Comparison of ENCODE assay signal across 8 cellular contexts in the genomic region with DNA sequence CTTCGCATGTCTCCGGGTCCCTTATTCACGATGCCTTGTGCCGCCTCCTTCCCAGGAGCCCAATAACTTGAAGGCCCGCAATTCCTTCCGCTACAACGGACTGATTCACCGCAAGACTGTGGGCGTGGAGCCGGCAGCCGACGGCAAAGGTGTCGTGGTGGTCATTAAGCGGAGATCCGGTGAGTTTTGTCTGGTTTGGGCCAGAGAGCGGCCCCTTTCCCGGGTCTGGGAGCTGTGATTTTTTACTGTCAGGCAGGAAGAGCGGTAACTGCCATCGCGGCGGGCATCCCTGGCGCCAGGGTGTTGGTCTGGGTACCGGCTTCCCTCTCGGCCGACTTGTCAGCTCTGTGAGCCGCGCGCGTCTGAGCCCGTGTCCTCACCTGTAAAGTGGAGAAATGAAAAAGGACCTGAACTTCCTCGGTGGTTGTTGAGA. TPM values are rescaled to one million over a fixed set of nuclear protein-coding genes. Genes with fewer than 3 reads are reported as not detected.
DNase-seq lines count a peak whose midpoint lies in the region; ATAC-seq and TF ChIP-seq lines count a peak whose summit lies in the region.

No MANE protein-coding gene starts in this region.

- no peaks in the 10 kb centered on the region for H3K27me3 Mint-ChIP-seq in natural killer cell (ENCODE audit: low read depth in 2 of 2)

- no peaks in the 10 kb centered on the region for H3K9me3 Mint-ChIP-seq in natural killer cell

- intact Hi-C loops in natural killer cell (cut with micrococcal nuclease) = no loop called here

- POLR2A ChIA-PET in BJ (lab: Charles Lee) = no interaction called here

- H3K36me3 ChIP-seq in BJ (ENCODE audit: control insufficient read depth, insufficient read depth, low read length) (peaks cover 38% of the 10 kb centered on the region), MG63 (peaks cover 57% of the 10 kb centered on the region)

- peaks cover 52 to 78% of the 10 kb centered on the region in 2 donors for H3K4me1 Mint-ChIP-seq in natural killer cell

- DNase-seq in BJ (ENCODE audit: low read depth) (no peak), MG63 (no peak), coronary artery (ENCODE audit: low spot score) (no peak), natural killer cell (no peak), AG08396 (ENCODE audit: low spot score) (no peak)

- no peak for ATAC-seq in natural killer cell
- ATAC-seq in HG03342 (IDR thresholded peaks at IDR 0.05; ENCODE audit: unreplicated experiment) = no peak
- no peak for ATAC-seq in GM21360 (IDR thresholded peaks at IDR 0.05; ENCODE audit: unreplicated experiment)
- ATAC-seq in GM21529 (IDR thresholded peaks at IDR 0.05; ENCODE audit: unreplicated experiment) = no peak

- H3K4me3 ChIP-seq in BJ (ENCODE audit: low read depth, low read length) = peak overlapping the region; percentile 94
- peak overlapping the region; percentile 94 for H3K4me3 ChIP-seq in MG63
- peak overlapping the region; percentile 83 for H3K4me3 ChIP-seq in coronary artery

- CTCF ChIA-PET in BJ (lab: Yijun Ruan, JAX) = interaction anchor here (1.0 kb wide), 1 partner anchor 17 kb away, joined by 3 read pairs; no protein-coding TSS in a partner anchor

- TF ChIP-seq CTCF in BJ (IDR thresholded peaks at IDR 0.05; ENCODE audit: insufficient read depth, low read depth, low read length) (no peak), coronary artery (IDR thresholded peaks at IDR 0.05) (no peak), natural killer cell (IDR thresholded peaks at IDR 0.05) (no peak)

- H3K27ac Mint-ChIP-seq in natural killer cell = peak overlapping the region; percentile 94 to 100

- H3K27ac ChIP-seq in coronary artery = peak overlapping the region; percentile 79 to 97

- peak overlapping the region; percentile 97 for H3K4me3 Mint-ChIP-seq in natural killer cell

- no peaks in the 10 kb centered on the region for H3K36me3 Mint-ChIP-seq in natural killer cell

- H3K9me3 ChIP-seq in MG63 = no peaks in the 10 kb centered on the region

- H3K27me3 ChIP-seq in BJ (ENCODE audit: control insufficient read depth, insufficient read depth, low read length) (no peaks in the 10 kb centered on the region), MG63 (no peaks in the 10 kb centered on the region)

RNA-seq across cellular contexts. Expression of a gene that starts 0.8 kb away (rescaled TPM):
- polyA plus RNA-seq in BJ (2011; rRNA removed) = 485 and 838 TPM in 2 replicates
- polyA minus RNA-seq in BJ (2011; rRNA and poly(A)+ RNA removed) = 1,758 and 1,906 TPM in 2 replicates
- 127 and 409 TPM in 2 replicates for total RNA-seq in MG63 (2014; rRNA removed; shearing (Covaris generic); ENCODE audit: low replicate concordance)
- total RNA-seq in natural killer cell = 1,000 to 10,000 TPM; 1,373 to 1,704 (median 1,679) TPM

RNA-seq across cellular contexts. Expression of a gene that starts 2.4 kb away (rescaled TPM):
- polyA plus RNA-seq in BJ (2011; rRNA removed) = 0.10 and 0.15 TPM in 2 replicates
- polyA minus RNA-seq in BJ (2011; rRNA and poly(A)+ RNA removed) = 0.24 TPM in 1 of 2 replicates, not detected in the other
- 3.5 TPM in 1 of 2 replicates, not detected in the other for total RNA-seq in MG63 (2014; rRNA removed; shearing (Covaris generic); ENCODE audit: low replicate concordance)
- total RNA-seq in natural killer cell = 1 to 10 TPM; 2.9 to 5.1 (median 4.0) TPM

RNA-seq across cellular contexts. Expression of a gene that starts 9.9 kb away (rescaled TPM):
- polyA plus RNA-seq in BJ (2011; rRNA removed) = 0.93 and 1.3 TPM in 2 replicates
- polyA minus RNA-seq in BJ (2011; rRNA and poly(A)+ RNA removed) = not detected in 2 replicates
- total RNA-seq in MG63 (2014; rRNA removed; shearing (Covaris generic); ENCODE audit: low replicate concordance) = not detected in 2 replicates
- total RNA-seq in natural killer cell = not detected

RNA-seq across cellular contexts. Expression of a gene that starts 16.3 kb away (rescaled TPM):
- polyA plus RNA-seq in BJ (2011; rRNA removed) = 11.9 and 16.4 TPM in 2 replicates
- polyA minus RNA-seq in BJ (2011; rRNA and poly(A)+ RNA removed) = 4.9 and 8.9 TPM in 2 replicates
- total RNA-seq in MG63 (2014; rRNA removed; shearing (Covaris generic); ENCODE audit: low replicate concordance) = 0.95 TPM in 1 of 2 replicates, not detected in the other
- total RNA-seq in natural killer cell = under 1 TPM; 0.14 to 0.35 (median 0.27) TPM

RNA-seq across cellular contexts. Expression of a gene that starts 21.1 kb away (rescaled TPM):
- 47.7 and 79.4 TPM in 2 replicates for polyA plus RNA-seq in BJ (2011; rRNA removed)
- polyA minus RNA-seq in BJ (2011; rRNA and poly(A)+ RNA removed) = 45.7 and 54.4 TPM in 2 replicates
- 369 and 440 TPM in 2 replicates for total RNA-seq in MG63 (2014; rRNA removed; shearing (Covaris generic); ENCODE audit: low replicate concordance)
- 100 to 1,000 TPM in 1 of 3 donors, 10 to 100 TPM in 2; 60.2 to 107 (median 63.9) TPM for total RNA-seq in natural killer cell
